Comparison of ENCODE assay signal across 8 cellular contexts in the genomic region with DNA sequence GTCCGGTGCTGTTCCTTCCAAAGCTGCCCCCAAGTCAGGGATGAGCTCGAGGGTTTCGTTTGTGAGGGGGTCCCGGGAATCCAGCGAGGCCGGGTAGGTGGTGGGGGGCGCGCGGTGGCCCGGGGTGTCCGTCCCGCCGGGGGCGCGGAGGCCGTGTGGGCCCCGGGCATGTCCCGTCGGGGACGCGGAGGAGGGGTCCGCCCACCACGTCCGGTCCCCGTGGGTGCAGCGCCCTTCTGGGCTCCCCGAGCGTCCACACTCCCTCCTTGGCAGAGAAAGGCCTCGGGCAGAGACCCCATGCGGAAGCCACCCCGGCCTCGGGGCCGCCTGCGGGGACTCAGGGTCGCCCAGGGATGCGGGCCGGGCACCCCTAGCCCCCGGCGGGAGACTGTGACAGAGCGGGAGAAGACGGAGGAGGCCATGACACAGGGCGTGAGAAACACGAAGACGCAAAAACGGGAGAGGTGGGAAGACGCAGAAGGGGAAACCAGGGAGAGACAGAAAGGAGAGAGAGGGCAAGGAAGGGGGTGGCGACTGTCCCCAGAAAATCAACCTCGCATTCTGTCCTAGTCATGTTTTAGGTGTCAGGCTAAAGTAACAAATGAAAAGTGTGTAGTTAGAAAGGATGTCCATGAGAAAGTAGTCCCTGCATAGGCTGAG. TPM values are rescaled to one million over a fixed set of nuclear protein-coding genes. Genes with fewer than 3 reads are reported as not detected.
A peak's percentile ranks its signal among the peaks of the same experiment; 100 is the strongest.
DNase-seq lines count a peak whose midpoint lies in the region; ATAC-seq and TF ChIP-seq lines count a peak whose summit lies in the region.

No MANE protein-coding gene starts in this region.

- DNase-seq in GM13977 (ENCODE audit: low spot score), result peak; percentile 76
- no peak for DNase-seq in HFFc6
- DNase-seq in NCI-H1092 (lab: John Stamatoyannopoulos, UW), result peak; percentile 25
- DNase-seq in activated CD4-positive, alpha-beta T cell treated with anti-CD3 and anti-CD28 coated beads for 24 hours (ENCODE audit: low read depth in 2 of 2), result peak; percentile 48 to 51
- DNase-seq in lower lobe of right lung, result peak; percentile 82
- DNase-seq in stimulated activated CD4-positive, alpha-beta T cell treated with anti-CD3 and anti-CD28 coated beads, TNF-alpha, amount 100 ng/mL, for 24 hours (ENCODE audit: low read depth in 3 of 3), result peak; percentile 25 to 74 (median 42)
- DNase-seq in iPS-NIHi7 (ENCODE audit: extremely low spot score), result no peak

- intact Hi-C loops in dendritic cell treated with granulocyte-macrophage colony-stimulating factor and Interleukin-4, amounts not matched to agents 40 ng/mL and 50 ng/mL, for 4 days (cut with micrococcal nuclease), result loop anchor here (1.0 to 2.0 kb wide), 4 partner anchors 21 to 186 kb away; partner anchors contain the start of genes PDIA4, ZNF398 and ZNF786
- intact Hi-C loops in lower lobe of right lung (cut with DNase I), result no loop called here

- H3K4me3 Mint-ChIP-seq in HFFc6, result peak overlapping the region; percentile 95
- H3K4me3 Mint-ChIP-seq in dendritic cell treated with granulocyte-macrophage colony-stimulating factor and Interleukin-4, amounts not matched to agents 40 ng/mL and 50 ng/mL, for 4 days, result peak overlapping the region; percentile 99

- H3K27ac Mint-ChIP-seq in HFFc6, result peak overlapping the region; percentile 96
- peak overlapping the region; percentile 93 for H3K27ac Mint-ChIP-seq in dendritic cell treated with granulocyte-macrophage colony-stimulating factor and Interleukin-4, amounts not matched to agents 40 ng/mL and 50 ng/mL, for 4 days

- ATAC-seq in lower lobe of right lung, result peak; percentile 86 to 90

- H3K4me1 Mint-ChIP-seq in HFFc6 (ENCODE audit: low read depth), result peaks cover 18% of the 10 kb centered on the region
- peaks cover 32% of the 10 kb centered on the region for H3K4me1 Mint-ChIP-seq in dendritic cell treated with granulocyte-macrophage colony-stimulating factor and Interleukin-4, amounts not matched to agents 40 ng/mL and 50 ng/mL, for 4 days (ENCODE audit: low read depth)

- TF ChIP-seq CTCF in GM13977 (IDR thresholded peaks at IDR 0.05; ENCODE audit: extremely low read depth, insufficient read depth, missing control alignments) (no peak), HFFc6 (IDR thresholded peaks at IDR 0.05) (no peak), lower lobe of right lung (IDR thresholded peaks at IDR 0.05) (no peak)

- peaks cover 6% of the 10 kb centered on the region for H3K9me3 Mint-ChIP-seq in HFFc6
- H3K9me3 Mint-ChIP-seq in dendritic cell treated with granulocyte-macrophage colony-stimulating factor and Interleukin-4, amounts not matched to agents 40 ng/mL and 50 ng/mL, for 4 days, result peaks cover 11% of the 10 kb centered on the region

- peaks cover 7% of the 10 kb centered on the region for H3K27me3 Mint-ChIP-seq in HFFc6 (ENCODE audit: insufficient read depth)
- H3K27me3 Mint-ChIP-seq in dendritic cell treated with granulocyte-macrophage colony-stimulating factor and Interleukin-4, amounts not matched to agents 40 ng/mL and 50 ng/mL, for 4 days, result peaks cover 4% of the 10 kb centered on the region

- H3K9me3 ChIP-seq in lower lobe of right lung, result no peaks in the 10 kb centered on the region

- H3K27ac ChIP-seq in lower lobe of right lung, result peak overlapping the region; percentile 96

- peak overlapping the region; percentile 99 for H3K4me3 ChIP-seq in lower lobe of right lung

- H3K4me1 ChIP-seq in lower lobe of right lung, result peaks cover 17% of the 10 kb centered on the region

- in situ Hi-C loops in GM13977 (cut with MboI; ENCODE audit: low pct_unique_long_range_greater_than_20kb, low sequenced_read_pairs, unreplicated experiment), result no loop called here

- H3K36me3 ChIP-seq in lower lobe of right lung, result peaks cover 11% of the 10 kb centered on the region

- peaks cover 25% of the 10 kb centered on the region for H3K36me3 Mint-ChIP-seq in HFFc6 (ENCODE audit: low read depth)
- H3K36me3 Mint-ChIP-seq in dendritic cell treated with granulocyte-macrophage colony-stimulating factor and Interleukin-4, amounts not matched to agents 40 ng/mL and 50 ng/mL, for 4 days (ENCODE audit: low read depth), result peaks cover 50% of the 10 kb centered on the region

- no peaks in the 10 kb centered on the region for H3K27me3 ChIP-seq in lower lobe of right lung (ENCODE audit: low read depth)

RNA-seq across cellular contexts. Expression of gene ZNF425, which starts 0.7 kb away (rescaled TPM):
- 1 to 10 TPM; 1.9 to 3.0 (median 2.2) TPM for total RNA-seq in HFFc6 (2021; fragmentation: NEBNext Ultra II Directional; extraction: Animal tissue kit (Norgen Biotek cat#: 25700))
- 1.2 TPM for total RNA-seq in lower lobe of right lung

RNA-seq across cellular contexts. Expression of gene ZNF398, which starts 20.5 kb away (rescaled TPM):
- 10 to 100 TPM; 11.0 to 12.1 (median 11.6) TPM for total RNA-seq in HFFc6 (2021; fragmentation: NEBNext Ultra II Directional; extraction: Animal tissue kit (Norgen Biotek cat#: 25700))
- 13.2 TPM for total RNA-seq in lower lobe of right lung

RNA-seq across cellular contexts. Expression of gene ZNF786, which starts 36.3 kb away (rescaled TPM):
- total RNA-seq in HFFc6 (2021; fragmentation: NEBNext Ultra II Directional; extraction: Animal tissue kit (Norgen Biotek cat#: 25700)), result 1 to 10 TPM; 3.5 to 4.8 (median 3.9) TPM
- total RNA-seq in lower lobe of right lung, result 5.4 TPM

Comparison
In these comparisons a context has a peak if more than half of its experiments do, and no peak if none do; other contexts are left out.
1. DNase-seq: peak in GM13977 (single experiment), NCI-H1092 (single experiment), activated CD4-positive, alpha-beta T cell treated with anti-CD3 and anti-CD28 coated beads for 24 hours (2 of 2), lower lobe of right lung (single experiment) and stimulated activated CD4-positive, alpha-beta T cell treated with anti-CD3 and anti-CD28 coated beads, TNF-alpha, amount 100 ng/mL, for 24 hours (3 of 3); none in HFFc6 (single experiment) and iPS-NIHi7 (single experiment).